10 cellular contexts compared by ENCODE assay signal in genomic region chr11:5966958-5967357, GRCh38. TPM values are rescaled to one million over a fixed set of nuclear protein-coding genes. Genes with fewer than 3 reads are reported as not detected.
"Had no signal": no experiment of that assay in that cellular context is flagged by ENCODE, and none has a peak within 500 bp of the region (broad histone marks: within the 10 kb centered on the region; RNA-seq: fewer than 3 reads in every experiment).

No MANE protein-coding gene starts in this region.

- H3K4me2 ChIP-seq: GM23338, KMS-11 had no signal

- H2AFZ ChIP-seq: GM23338 had no signal

- FAIRE-seq: H1, H54, HTR-8/SVneo had no signal

- H3K27ac ChIP-seq: KMS-11 had no signal

- ATAC-seq: GM23338 had no signal

- H3K4me3 ChIP-seq: GM23338 had no signal

- H3K9ac ChIP-seq: KMS-11 had no signal

- DNase-seq: H9, HCEC 1CT, Karpas-422, KBM-7 had no signal

RNA-seq across cellular contexts. Expression of gene OR56A5, which starts 1.3 kb away (rescaled TPM):
- total RNA-seq: GM23338, H1, H9, HT-29 had no signal
- polyA plus RNA-seq: GM23338 had no signal

RNA-seq across cellular contexts. Expression of gene OR52L1, which starts 19.8 kb away (rescaled TPM):
- total RNA-seq: H1, H9, HT-29 had no signal
- polyA plus RNA-seq: GM23338 had no signal

RNA-seq across cellular contexts. Expression of gene OR56A3, which starts 24.9 kb away (rescaled TPM):
- total RNA-seq: GM23338, H1, H9, HT-29 had no signal
- polyA plus RNA-seq: GM23338, H1 had no signal

RNA-seq across cellular contexts. Expression of gene OR56A4, which starts 39.8 kb away (rescaled TPM):
- total RNA-seq: H1, H9, HT-29 had no signal
